17 cellular contexts compared by ENCODE assay signal in the genomic region with DNA sequence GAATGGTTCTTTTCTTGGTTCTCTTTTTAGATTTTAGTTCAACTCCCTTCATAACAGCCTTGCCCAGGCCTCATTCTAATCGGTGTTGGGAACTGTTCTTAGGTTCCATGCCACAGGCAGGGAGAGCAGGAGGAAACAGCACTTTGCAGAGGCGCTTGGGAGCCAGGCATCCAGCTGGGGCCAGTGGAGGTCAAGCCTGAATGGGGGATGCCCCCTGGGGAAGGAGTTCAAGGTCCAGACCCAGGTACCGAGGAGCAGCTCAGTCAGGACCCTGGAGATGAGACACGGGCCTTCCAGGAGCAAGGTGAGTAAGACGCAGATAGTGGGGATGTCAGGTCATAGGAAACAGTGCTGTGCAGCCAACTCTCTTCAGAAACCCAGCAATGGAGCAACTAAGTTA. TPM values are rescaled to one million over a fixed set of nuclear protein-coding genes. Genes with fewer than 3 reads are reported as not detected.
DNase-seq lines count a peak whose midpoint lies in the region; ATAC-seq and TF ChIP-seq lines count a peak whose summit lies in the region.
"Had no signal": no experiment of that assay in that cellular context is flagged by ENCODE, and none has a peak within 500 bp of the region (broad histone marks: within the 10 kb centered on the region; RNA-seq: fewer than 3 reads in every experiment).

No MANE protein-coding gene starts in this region.

- POLR2A ChIA-PET in MCF 10A (lab: Yijun Ruan, JAX): interaction anchor here (0.8 kb wide), 1 partner anchor 64 kb away, joined by 3 read pairs; no protein-coding TSS in a partner anchor

- TF ChIP-seq CTCF in MCF 10A (IDR thresholded peaks at IDR 0.05; ENCODE audit: unreplicated experiment) (no peak), mammary epithelial cell (conservative IDR thresholded peaks at IDR 0.05 in 1 of 2, IDR thresholded peaks at IDR 0.05 in 1 of 2; ENCODE audit: extremely low read depth in 1 of 2, insufficient read depth in 1 of 2, low read depth in 1 of 2, low read length in 2 of 2) (no peak), endothelial cell (IDR thresholded peaks at IDR 0.05; ENCODE audit: unreplicated experiment) (no peak)

- H3K79me2 ChIP-seq in mammary epithelial cell (ENCODE audit: insufficient read depth, low read length): peaks cover 68% of the 10 kb centered on the region

- peaks cover 24% of the 10 kb centered on the region for H3K4me1 Mint-ChIP-seq in MCF 10A (ENCODE audit: insufficient read depth, unreplicated experiment)
- H3K4me1 Mint-ChIP-seq in T-helper 17 cell: peaks cover 60% of the 10 kb centered on the region
- H3K4me1 Mint-ChIP-seq in endothelial cell (ENCODE audit: unreplicated experiment): peaks cover 57% of the 10 kb centered on the region

- ATAC-seq in T-helper 17 cell: no peak
- ATAC-seq: body of pancreas, GM23338, heart right ventricle had no signal

- intact Hi-C loops in MCF 10A (cut with micrococcal nuclease): no loop called here
- intact Hi-C loops in mammary epithelial cell (cut with micrococcal nuclease): no loop called here

- no peak overlapping the region for H3K27ac ChIP-seq in mammary epithelial cell (ENCODE audit: insufficient read depth, low read depth, low read length)
- H3K27ac ChIP-seq: body of pancreas, heart right ventricle, neutrophil, testis had no signal

- no peak overlapping the region for H3K9ac ChIP-seq in mammary epithelial cell (ENCODE audit: insufficient read depth, low read length)

- peaks cover 28% of the 10 kb centered on the region for H3K36me3 ChIP-seq in mammary epithelial cell (ENCODE audit: insufficient read depth, low read length)

- H3K9me3 Mint-ChIP-seq in MCF 10A (ENCODE audit: unreplicated experiment): no peaks in the 10 kb centered on the region
- no peaks in the 10 kb centered on the region for H3K9me3 Mint-ChIP-seq in endothelial cell (ENCODE audit: unreplicated experiment)
- H3K9me3 Mint-ChIP-seq: GM23338 had no signal

- H3K4me1 ChIP-seq in mammary epithelial cell (ENCODE audit: insufficient read depth, low read length): peaks cover 47% of the 10 kb centered on the region

- no peak overlapping the region for H3K4me2 ChIP-seq in mammary epithelial cell (ENCODE audit: insufficient read depth, low read depth, low read length)
- H3K4me2 ChIP-seq: GM23338 had no signal

- H3K4me3 Mint-ChIP-seq in MCF 10A (ENCODE audit: unreplicated experiment) (no peak overlapping the region), T-helper 17 cell (no peak overlapping the region), endothelial cell (ENCODE audit: unreplicated experiment) (peak overlapping the region; percentile 47)
- H3K4me3 Mint-ChIP-seq: GM23338 had no signal

- no peak overlapping the region for H2AFZ ChIP-seq in mammary epithelial cell (ENCODE audit: low read depth, low read length)
- H2AFZ ChIP-seq: GM23338 had no signal

- no peaks in the 10 kb centered on the region for H3K9me3 ChIP-seq in mammary epithelial cell (replicated peaks; ENCODE audit: insufficient read depth, low read length)
- no peaks in the 10 kb centered on the region for H3K9me3 ChIP-seq in T-helper 17 cell (ENCODE audit: control insufficient read depth, low read length, poor library complexity, severe bottlenecking)
- H3K9me3 ChIP-seq: body of pancreas, heart right ventricle, neutrophil, testis had no signal

- H3K27me3 Mint-ChIP-seq in MCF 10A (ENCODE audit: insufficient read depth, unreplicated experiment): no peaks in the 10 kb centered on the region
- H3K27me3 Mint-ChIP-seq in T-helper 17 cell: no peaks in the 10 kb centered on the region
- peaks cover 10% of the 10 kb centered on the region for H3K27me3 Mint-ChIP-seq in endothelial cell (ENCODE audit: unreplicated experiment)

- dilution Hi-C loops in mammary epithelial cell (cut with HindIII; ENCODE audit: low sequenced_read_pairs): no loop called here

- peak overlapping the region; percentile 75 for H3K27ac Mint-ChIP-seq in MCF 10A (ENCODE audit: low read depth, unreplicated experiment)
- peak overlapping the region; percentile 78 for H3K27ac Mint-ChIP-seq in T-helper 17 cell
- H3K27ac Mint-ChIP-seq in endothelial cell (ENCODE audit: unreplicated experiment): peak overlapping the region; percentile 81
- H3K27ac Mint-ChIP-seq: GM23338 had no signal

- H4K20me1 ChIP-seq in mammary epithelial cell (ENCODE audit: insufficient read depth, low read length): no peaks in the 10 kb centered on the region

- in situ Hi-C loops in mammary epithelial cell (cut with MboI; ENCODE audit: low sequenced_read_pairs in 2 of 2): no loop called here

- DNase-seq in MCF 10A (ENCODE audit: unreplicated experiment): no peak
- no peak for DNase-seq in mammary epithelial cell
- DNase-seq in T-helper 17 cell: no peak
- no peak for DNase-seq in endothelial cell (ENCODE audit: low spot score)
- no peak for DNase-seq in effector CD4-positive, alpha-beta T cell
- no peak for DNase-seq in DMS53 treated with DMSO at 0.1 percent for 48 hours (lab: John Stamatoyannopoulos, UW; ENCODE audit: unreplicated experiment)
- no peak for DNase-seq in amniotic stem cell (lab: John Stamatoyannopoulos, UW)
- DNase-seq: activated gamma-delta T cell treated with Interleukin-2 at 50 U/mL for 16 hours, body of pancreas, Calu3, heart right ventricle, NCI-H1930, NCI-H345, retina, testis had no signal

- H3K27me3 ChIP-seq in mammary epithelial cell (ENCODE audit: insufficient read depth, low read length): no peaks in the 10 kb centered on the region
- H3K27me3 ChIP-seq: body of pancreas, heart right ventricle, neutrophil, testis had no signal

- CTCF ChIA-PET in MCF 10A (lab: Yijun Ruan, JAX) (interaction anchor here (0.7 kb wide), 1 partner anchor 87 kb away, joined by 4 read pairs; no protein-coding TSS in a partner anchor), mammary epithelial cell (lab: Charles Lee; ENCODE audit: low non-redundant PET) (no interaction called here)

- H3K36me3 Mint-ChIP-seq in MCF 10A (ENCODE audit: insufficient read depth, unreplicated experiment) (peaks cover 82% of the 10 kb centered on the region), T-helper 17 cell (ENCODE audit: low read depth) (peaks cover 10% of the 10 kb centered on the region), endothelial cell (ENCODE audit: low read depth, unreplicated experiment) (peaks cover 67% of the 10 kb centered on the region)

- no TSS peak for BruUV-seq in MCF 10A (replicated peaks; lab: Mats Ljungman, UMichigan)
- BruUV-seq in mammary epithelial cell (replicated peaks; lab: Mats Ljungman, UMichigan): no TSS peak

- H3K4me3 ChIP-seq in mammary epithelial cell (replicated peaks in 1 of 3; ENCODE audit: insufficient read depth in 1 of 3, low read depth in 2 of 3, low read length in 3 of 3): no peak overlapping the region
- H3K4me3 ChIP-seq: body of pancreas, GM23338, heart right ventricle, testis had no signal

- 98% methylated on average over 5 of the region's 5 CpGs for WGBS in mammary epithelial cell (ENCODE audit: low coverage, missing lambda C conversion rate)

RNA-seq across cellular contexts. Expression of a gene that starts 4.5 kb away (rescaled TPM):
- total RNA-seq in MCF 10A (2022) (17.6 and 20.9 TPM in 2 replicates), mammary epithelial cell (10 to 100 TPM; 18.8 to 24.2 TPM), T-helper 17 cell (10 to 100 TPM; 29.8 to 34.4 TPM), endothelial cell (ENCODE audit: unreplicated experiment) (23.8 TPM)
- polyA plus RNA-seq in mammary epithelial cell: 8.9 TPM
- 39.9 TPM for polyA minus RNA-seq in mammary epithelial cell

RNA-seq across cellular contexts. Expression of a gene that starts 23.2 kb away (rescaled TPM):
- total RNA-seq in MCF 10A (2022) (0.70 and 0.96 TPM in 2 replicates), mammary epithelial cell (not detected), T-helper 17 cell (1 to 10 TPM in 1 of 2 donors, under 1 TPM in 1; 0.96 to 1.4 TPM), endothelial cell (ENCODE audit: unreplicated experiment) (0.46 TPM)
- not detected for polyA plus RNA-seq in mammary epithelial cell
- polyA minus RNA-seq in mammary epithelial cell: not detected
- total RNA-seq: Calu3, GM23338 had no signal

RNA-seq across cellular contexts. Expression of a gene that starts 58.5 kb away (rescaled TPM):
- total RNA-seq in MCF 10A (2022) (0.58 and 0.83 TPM in 2 replicates), mammary epithelial cell (not detected), T-helper 17 cell (under 1 TPM in 1 of 2 donors, not detected in 1; 0.20 TPM), endothelial cell (ENCODE audit: unreplicated experiment) (0.69 TPM)
- polyA plus RNA-seq in mammary epithelial cell: 0.06 TPM
- polyA minus RNA-seq in mammary epithelial cell: not detected
- total RNA-seq: GM23338, heart right ventricle had no signal
